In the genomic region with DNA sequence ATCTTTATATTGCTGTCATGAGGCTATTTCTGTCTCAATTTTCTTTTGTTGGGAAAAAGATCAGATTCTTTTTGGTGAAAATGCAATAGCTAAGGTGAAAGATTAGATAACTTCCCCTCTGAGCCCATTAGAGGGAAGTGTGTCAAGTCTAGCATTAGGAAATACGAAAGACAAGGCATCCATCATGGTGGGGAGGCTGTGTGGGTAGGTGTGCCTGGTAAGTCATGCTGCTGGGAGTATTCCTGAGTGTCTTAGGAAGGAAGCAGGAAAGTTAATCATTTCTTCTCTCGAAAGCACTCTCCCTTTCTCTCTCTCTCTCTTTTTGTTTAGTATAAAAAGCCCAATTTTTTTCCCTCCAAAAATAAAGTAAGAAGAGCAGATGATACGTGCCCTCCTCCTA, we compare ENCODE assay signal across 30 cellular contexts.
"Had no signal": no experiment of that assay in that cellular context is flagged by ENCODE, and none has a peak within 500 bp of the region (broad histone marks: within the 10 kb centered on the region; RNA-seq: fewer than 3 reads in every experiment).

No MANE protein-coding gene starts in this region.

- H3K4me3 Mint-ChIP-seq: naive thymus-derived CD4-positive, alpha-beta T cell; natural killer cell treated with Interleukin-12 subunit alpha and Interleukin-12 subunit beta and Interleukin-15 and Interleukin-18, amount 100 ng/mL, for 72 hours; neural crest cell; stimulated activated memory B cell treated with anti-CD40 and anti-IgM and Interleukin-4, amounts not matched to agents 10 μg/mL and 1 μg/mL and 100 μg/mL, for 72 hours had no signal

- H3K36me3 ChIP-seq: left ventricle myocardium inferior, pancreas, prostate gland, right atrium auricular region, right lobe of liver, stomach, thyroid gland, transverse colon, upper lobe of left lung, vagina had no signal

- H3K9me3 Mint-ChIP-seq: natural killer cell treated with Interleukin-12 subunit alpha and Interleukin-12 subunit beta and Interleukin-15 and Interleukin-18, amount 100 ng/mL, for 72 hours; neural crest cell; stimulated activated memory B cell treated with anti-CD40 and anti-IgM and Interleukin-4, amounts not matched to agents 10 μg/mL and 1 μg/mL and 100 μg/mL, for 72 hours had no signal

- H3K27me3 ChIP-seq: pancreas, right atrium auricular region, right lobe of liver, stomach, testis, thyroid gland, transverse colon, upper lobe of left lung, vagina had no signal

- H3K36me3 Mint-ChIP-seq: naive thymus-derived CD4-positive, alpha-beta T cell; natural killer cell treated with Interleukin-12 subunit alpha and Interleukin-12 subunit beta and Interleukin-15 and Interleukin-18, amount 100 ng/mL, for 72 hours; stimulated activated memory B cell treated with anti-CD40 and anti-IgM and Interleukin-4, amounts not matched to agents 10 μg/mL and 1 μg/mL and 100 μg/mL, for 72 hours had no signal

- H3K9me3 ChIP-seq: left ventricle myocardium inferior, mucosa of descending colon, pancreas, prostate gland, right atrium auricular region, right lobe of liver, stomach, testis, thyroid gland, transverse colon, upper lobe of left lung, vagina had no signal

- H3K27ac ChIP-seq: left ventricle myocardium inferior, pancreas, prostate gland, right lobe of liver, stomach, testis, thyroid gland, transverse colon, upper lobe of left lung, vagina had no signal

- H3K4me1 ChIP-seq: pancreas, prostate gland, right atrium auricular region, right lobe of liver, stomach, testis, thyroid gland, transverse colon, upper lobe of left lung, vagina had no signal

- DNase-seq: hippocampal formation; kidney glomerular epithelial cell; left colon; left ventricle myocardium inferior; mesendoderm; midbrain; mucosa of descending colon; naive thymus-derived CD4-positive, alpha-beta T cell; nucleus accumbens; pancreas; posterior cingulate gyrus; right lobe of liver; stimulated activated CD4-positive, alpha-beta T cell treated with anti-CD3 and anti-CD28 coated beads, Interleukin-1b, Interleukin-23, amount 100 ng/mL, for 48 hours; stimulated activated CD4-positive, alpha-beta T cell treated with anti-CD3 and anti-CD28 coated beads, Interleukin-2, amount 100 ng/mL, for 48 hours; stimulated activated CD4-positive, alpha-beta T cell treated with anti-CD3 and anti-CD28 coated beads, Interleukin-4, amount 100 ng/mL, for 4 hours; stimulated activated CD8-positive, alpha-beta memory T cell treated with anti-CD3 and anti-CD28 coated beads, Interleukin-4, amount 100 ng/mL, for 48 hours; stimulated activated naive CD4-positive, alpha-beta T cell treated with Interleukin-2 at 50 U/mL for 16 hours; stomach; testis; thyroid gland; transverse colon; upper lobe of left lung had no signal

- H3K4me3 ChIP-seq: left ventricle myocardium inferior, lung, mucosa of descending colon, pancreas, prostate gland, right atrium auricular region, right lobe of liver, smooth muscle cell, stomach, testis, thyroid gland, transverse colon, upper lobe of left lung, vagina had no signal

- H3K27ac Mint-ChIP-seq: naive thymus-derived CD4-positive, alpha-beta T cell; natural killer cell treated with Interleukin-12 subunit alpha and Interleukin-12 subunit beta and Interleukin-15 and Interleukin-18, amount 100 ng/mL, for 72 hours; stimulated activated memory B cell treated with anti-CD40 and anti-IgM and Interleukin-4, amounts not matched to agents 10 μg/mL and 1 μg/mL and 100 μg/mL, for 72 hours had no signal

- H3K4me1 Mint-ChIP-seq: naive thymus-derived CD4-positive, alpha-beta T cell; stimulated activated memory B cell treated with anti-CD40 and anti-IgM and Interleukin-4, amounts not matched to agents 10 μg/mL and 1 μg/mL and 100 μg/mL, for 72 hours had no signal

- H3K27me3 Mint-ChIP-seq: natural killer cell treated with Interleukin-12 subunit alpha and Interleukin-12 subunit beta and Interleukin-15 and Interleukin-18, amount 100 ng/mL, for 72 hours; stimulated activated memory B cell treated with anti-CD40 and anti-IgM and Interleukin-4, amounts not matched to agents 10 μg/mL and 1 μg/mL and 100 μg/mL, for 72 hours had no signal
